ENCODE assay signal across 1 cellular context in genomic region chr6:44078795-44079671, GRCh38.
TF ChIP-seq lines count a peak whose summit lies in the region.

No MANE protein-coding gene starts in this region.

TF ChIP-seq in HepG2, 621 proteins besides CTCF, POLR2A, EP300 and RAD21 (continued from another document and continues in another):
- no peak for TF ChIP-seq ZFP91 (CRISPR knock-in tag; IDR thresholded peaks at IDR 0.05; ENCODE audit: borderline replicate concordance)
- TF ChIP-seq ELF4 (CRISPR knock-in tag; IDR thresholded peaks at IDR 0.05; ENCODE audit: borderline replicate concordance) = no peak
- TF ChIP-seq ZNF569 (CRISPR knock-in tag; IDR thresholded peaks at IDR 0.05; ENCODE audit: borderline replicate concordance) = no peak
- TF ChIP-seq KDM2A (CRISPR knock-in tag; IDR thresholded peaks at IDR 0.05; ENCODE audit: borderline replicate concordance, low read depth) = peak; percentile 17; the same call in 1 of the 2 replicates
- no peak for TF ChIP-seq ZNF350 (CRISPR knock-in tag; IDR thresholded peaks at IDR 0.05; ENCODE audit: borderline replicate concordance, low read depth)
- TF ChIP-seq HBP1 (CRISPR knock-in tag; IDR thresholded peaks at IDR 0.05; ENCODE audit: low read depth) = 0 out of 2 replicates have a peak, but pooled peaks have one; percentile 68
- no peak for TF ChIP-seq TAF1 (CRISPR knock-in tag; IDR thresholded peaks at IDR 0.05)
- no peak for TF ChIP-seq SRSF9 (IDR thresholded peaks at IDR 0.05; ENCODE audit: borderline replicate concordance, insufficient read depth, low read depth, low read length, poor library complexity, severe bottlenecking)
- TF ChIP-seq ZNF263 (CRISPR knock-in tag; IDR thresholded peaks at IDR 0.05) = peak; percentile 98
- TF ChIP-seq PITX1 (CRISPR knock-in tag; IDR thresholded peaks at IDR 0.05) = peak; percentile 63; the same call in 1 of the 2 replicates
- TF ChIP-seq ZBTB14 (CRISPR knock-in tag; IDR thresholded peaks at IDR 0.05) = no peak
- no peak; the same call in none of the 2 replicates for TF ChIP-seq ZBTB20 (CRISPR knock-in tag; IDR thresholded peaks at IDR 0.05; ENCODE audit: borderline replicate concordance, low read depth)
- TF ChIP-seq BCLAF1 (IDR thresholded peaks at IDR 0.05) = no peak
- no peak for TF ChIP-seq MAF1 (CRISPR knock-in tag; IDR thresholded peaks at IDR 0.05; ENCODE audit: borderline replicate concordance)
- no peak for TF ChIP-seq ZEB1 (IDR thresholded peaks at IDR 0.05; ENCODE audit: insufficient replicate concordance, low read depth)
- TF ChIP-seq GRHL1 (CRISPR knock-in tag; conservative IDR thresholded peaks at IDR 0.05) = no peak
- TF ChIP-seq ZNF605 (CRISPR knock-in tag; IDR thresholded peaks at IDR 0.05) = no peak; the same call in 1 of the 2 replicates
- TF ChIP-seq KAT7 (CRISPR knock-in tag; IDR thresholded peaks at IDR 0.05; ENCODE audit: borderline replicate concordance) = no peak
- TF ChIP-seq ZXDC (CRISPR knock-in tag; IDR thresholded peaks at IDR 0.05) = no peak
- no peak for TF ChIP-seq NR2C2 (CRISPR knock-in tag; IDR thresholded peaks at IDR 0.05; ENCODE audit: borderline replicate concordance)
- no peak; the same call in 1 of the 2 replicates for TF ChIP-seq ZNF556 (CRISPR knock-in tag; IDR thresholded peaks at IDR 0.05; ENCODE audit: borderline replicate concordance)
- no peak for TF ChIP-seq AGO1 (IDR thresholded peaks at IDR 0.05; ENCODE audit: low read depth, low read length, poor library complexity, severe bottlenecking)
- TF ChIP-seq ZNF543 (CRISPR knock-in tag; IDR thresholded peaks at IDR 0.05) = no peak
- TF ChIP-seq LBX2 (CRISPR knock-in tag; IDR thresholded peaks at IDR 0.05; ENCODE audit: borderline replicate concordance) = no peak
- TF ChIP-seq HOMEZ (CRISPR knock-in tag; IDR thresholded peaks at IDR 0.05; ENCODE audit: low read depth) = peak; percentile 56; the same call in 1 of the 2 replicates
- TF ChIP-seq REL (CRISPR knock-in tag; conservative IDR thresholded peaks at IDR 0.05) = no peak
- TF ChIP-seq BATF2 (CRISPR knock-in tag; IDR thresholded peaks at IDR 0.05) = no peak
- no peak for TF ChIP-seq CREM (IDR thresholded peaks at IDR 0.05)
- TF ChIP-seq CREM (CRISPR knock-in tag; IDR thresholded peaks at IDR 0.05) = no peak
- TF ChIP-seq ZNF770 (CRISPR knock-in tag; IDR thresholded peaks at IDR 0.05) = no peak
- TF ChIP-seq FOXM1 (CRISPR knock-in tag; IDR thresholded peaks at IDR 0.05) = no peak
- TF ChIP-seq ATF2 (CRISPR knock-in tag; IDR thresholded peaks at IDR 0.05) = no peak
- no peak for TF ChIP-seq SP1 (IDR thresholded peaks at IDR 0.05)
- TF ChIP-seq SP1 (CRISPR knock-in tag; IDR thresholded peaks at IDR 0.05) = no peak
- no peak; the same call in 1 of the 2 replicates for TF ChIP-seq ZBTB25 (CRISPR knock-in tag; IDR thresholded peaks at IDR 0.05)
- TF ChIP-seq NPAS2 (CRISPR knock-in tag; IDR thresholded peaks at IDR 0.05; ENCODE audit: borderline replicate concordance) = no peak
- TF ChIP-seq NFYB (CRISPR knock-in tag; IDR thresholded peaks at IDR 0.05) = no peak
- TF ChIP-seq SNAPC5 (CRISPR knock-in tag; IDR thresholded peaks at IDR 0.05; ENCODE audit: borderline replicate concordance) = no peak
- no peak; the same call in 1 of the 2 replicates for TF ChIP-seq RXRA (CRISPR knock-in tag; IDR thresholded peaks at IDR 0.05)
